27 cellular contexts compared by ENCODE assay signal in genomic region chr16:9844361-9844760, GRCh38.
DNase-seq lines count a peak whose midpoint lies in the region; ATAC-seq, FAIRE-seq and TF ChIP-seq lines count a peak whose summit lies in the region.
"Had no signal": no experiment of that assay in that cellular context is flagged by ENCODE, and none has a peak within 500 bp of the region (broad histone marks: within the 10 kb centered on the region; RNA-seq: fewer than 3 reads in every experiment).

No MANE protein-coding gene starts in this region.

- CTCF ChIA-PET in H1 (lab: Charles Lee; ENCODE audit: partially characterized antibody), result interaction anchor here (0.6 to 1.2 kb wide), 3 partner anchors 27 to 279 kb away, joined by 3 to 5 read pairs (median 3); no protein-coding TSS in a partner anchor

- H4K91ac ChIP-seq in H1 (replicated peaks; ENCODE audit: insufficient read length, low read length), result no peak overlapping the region

- in situ Hi-C loops in G401 (cut with HindIII; ENCODE audit: low sequenced_read_pairs), result no loop called here
- in situ Hi-C loops in KBM-7 (cut with MboI; ENCODE audit: low pct_unique_long_range_greater_than_20kb, low sequenced_read_pairs), result no loop called here

- H2BK20ac ChIP-seq in H1 (ENCODE audit: low read length), result 0 out of 2 replicates have a peak overlapping the region, but pooled peaks have one; percentile 34

- no peak overlapping the region for H3K4ac ChIP-seq in H1 (replicated peaks; ENCODE audit: insufficient read length, low read depth, low read length)

- no peak for ATAC-seq in GM18511 (IDR thresholded peaks at IDR 0.05; ENCODE audit: unreplicated experiment)
- ATAC-seq: left colon; stimulated activated naive B cell treated with anti-CD40 and anti-IgM and Interleukin-4, amounts not matched to agents 10 μg/mL and 1 μg/mL and 100 μg/mL, for 72 hours had no signal

- no peaks in the 10 kb centered on the region for H4K20me1 ChIP-seq in H1 (replicated peaks in 1 of 2; ENCODE audit: control insufficient read depth in 1 of 2, insufficient read depth in 2 of 2, low read length in 2 of 2)
- no peaks in the 10 kb centered on the region for H4K20me1 ChIP-seq in keratinocyte (ENCODE audit: control insufficient read depth, extremely low read depth, insufficient read depth, low read length)

- no peak overlapping the region for H3K18ac ChIP-seq in H1 (ENCODE audit: extremely low read depth, low read length)

- no peak overlapping the region for H2BK15ac ChIP-seq in H1 (ENCODE audit: low read length)

- dilution Hi-C loops in keratinocyte (cut with MboI; ENCODE audit: extremely low pct_ligation_motif_present, low sequenced_read_pairs), result no loop called here

- H2BK12ac ChIP-seq in H1 (ENCODE audit: low read depth, low read length), result no peak overlapping the region

- DNase-seq in AG09309 (ENCODE audit: low read depth), result peak; percentile 3
- DNase-seq in HCEC 1CT, result peak; percentile 78
- no peak for DNase-seq in H1 (ENCODE audit: low read depth in 1 of 2, low spot score in 2 of 2)
- DNase-seq in keratinocyte (ENCODE audit: low read depth, low spot score), result no peak
- no peak for DNase-seq in germinal center (ENCODE audit: low spot score)
- DNase-seq in G401 (ENCODE audit: low spot score), result no peak
- no peak for DNase-seq in KBM-7
- DNase-seq: activated CD4-positive, alpha-beta T cell treated with anti-CD3 and anti-CD28 coated beads, Interleukin-2, amount 10 ng/mL, durations not matched to agents 7 days and 5 days; erythroblast; glutamatergic neuron; Karpas-422; left colon; naive B cell; NCI-H1092 treated with DMSO at 0.1 percent for 48 hours; NCI-H2081; NCI-H524; nucleus accumbens; SK-N-SH; stimulated activated CD4-positive, alpha-beta T cell treated with anti-CD3 and anti-CD28 coated beads, Interleukin-2, amount 100 ng/mL, for 48 hours; stimulated activated naive B cell treated with anti-CD40 and anti-IgM and Interleukin-4, amounts not matched to agents 10 μg/mL and 1 μg/mL and 100 μg/mL, for 72 hours; WERI-Rb-1 had no signal

- no peak for TF ChIP-seq RAD21 in H1 (IDR thresholded peaks at IDR 0.05 in 1 of 2, conservative IDR thresholded peaks at IDR 0.05 in 1 of 2; ENCODE audit: low read depth in 2 of 2, low read length in 2 of 2)

- H4K8ac ChIP-seq in H1 (ENCODE audit: extremely low read depth, insufficient read depth, low read length), result no peak overlapping the region

- no peak for TF ChIP-seq POLR2A in H1 (IDR thresholded peaks at IDR 0.05; ENCODE audit: control extremely low read depth in 1 of 2, low read depth in 2 of 2, low read length in 2 of 2)

- H3K36me3 ChIP-seq in H1 (ENCODE audit: control insufficient read depth in 2 of 4, insufficient read depth in 4 of 4, low read length in 3 of 4) (no peaks in the 10 kb centered on the region), keratinocyte (ENCODE audit: control insufficient read depth in 2 of 2, extremely low read depth in 1 of 2, insufficient read depth in 2 of 2, low read length in 2 of 2) (no peaks in the 10 kb centered on the region)
- H3K36me3 ChIP-seq: thoracic aorta, WERI-Rb-1 had no signal

- no peak overlapping the region for H4K5ac ChIP-seq in H1 (ENCODE audit: insufficient read length, low read depth, low read length)

- no peak overlapping the region for H3K56ac ChIP-seq in H1 (replicated peaks; ENCODE audit: insufficient read length, low read depth, low read length)

- H3K4me1 ChIP-seq in H1 (replicated peaks in 1 of 4; ENCODE audit: control insufficient read depth in 3 of 4, insufficient read depth in 4 of 4, low read length in 3 of 4) (peaks cover 0 to 5% (median 2%) of the 10 kb centered on the region in 4 experiments; a peak in 2 of 7 replicates), keratinocyte (ENCODE audit: control insufficient read depth, extremely low read depth, insufficient read depth, low read length) (peaks cover 24% of the 10 kb centered on the region)

- H3K14ac ChIP-seq in H1 (ENCODE audit: insufficient read length), result no peak overlapping the region

- no peaks in the 10 kb centered on the region for H3K79me2 ChIP-seq in H1 (ENCODE audit: control insufficient read depth in 1 of 2, insufficient read depth in 2 of 2, low read length in 2 of 2)
- H3K79me2 ChIP-seq in keratinocyte (ENCODE audit: control insufficient read depth, insufficient read depth, low read length), result no peaks in the 10 kb centered on the region

- no peak overlapping the region for H2BK5ac ChIP-seq in H1 (ENCODE audit: low read depth, low read length)

- no peak overlapping the region for H3K4me2 ChIP-seq in H1 (ENCODE audit: insufficient read depth in 1 of 2, low read depth in 2 of 2, low read length in 2 of 2)
- H3K4me2 ChIP-seq in keratinocyte (ENCODE audit: control insufficient read depth, extremely low read depth, insufficient read depth, low read depth, low read length), result no peak overlapping the region
- H3K4me2 ChIP-seq: SK-N-SH, smooth muscle cell had no signal

- H3K9me3 ChIP-seq in H1 (ENCODE audit: insufficient read depth in 2 of 2, low read depth in 1 of 2, low read length in 1 of 2), result no peaks in the 10 kb centered on the region
- no peaks in the 10 kb centered on the region for H3K9me3 ChIP-seq in keratinocyte (ENCODE audit: control insufficient read depth, low read depth, low read length)
- H3K9me3 ChIP-seq: SK-N-SH, thoracic aorta had no signal

- H3K4me3 ChIP-seq in AG09309 (ENCODE audit: control insufficient read depth, low read depth, low read length), result no peak overlapping the region
- no peak overlapping the region for H3K4me3 ChIP-seq in H1 (ENCODE audit: extremely low read depth in 1 of 4, insufficient read depth in 2 of 4, low read depth in 3 of 4, low read length in 4 of 4)
- H3K4me3 ChIP-seq in keratinocyte (ENCODE audit: control insufficient read depth in 2 of 3, extremely low read depth in 1 of 3, insufficient read depth in 2 of 3, low read depth in 1 of 3, low read length in 3 of 3), result no peak overlapping the region
- H3K4me3 ChIP-seq: smooth muscle cell, thoracic aorta had no signal

- FAIRE-seq in H1 (lab: Jason Lieb, UNC) (no peak), keratinocyte (lab: Jason Lieb, UNC) (peak; percentile 66)
- FAIRE-seq: G401.6, RCC 7860 had no signal

- H3K79me1 ChIP-seq in H1 (ENCODE audit: low read depth, low read length), result no peaks in the 10 kb centered on the region

- H3K27ac ChIP-seq in H1 (ENCODE audit: low read depth, low read length) (no peak overlapping the region), keratinocyte (ENCODE audit: control insufficient read depth, insufficient read depth, low read length) (no peak overlapping the region)
- H3K27ac ChIP-seq: C4-2B, thoracic aorta, WERI-Rb-1 had no signal

- H2AFZ ChIP-seq in H1 (ENCODE audit: low read length), result no peak overlapping the region
- no peak overlapping the region for H2AFZ ChIP-seq in keratinocyte (ENCODE audit: control insufficient read depth, low read length)

- H2AK5ac ChIP-seq in H1 (ENCODE audit: low read depth, low read length), result no peak overlapping the region

- H3K9ac ChIP-seq in H1 (replicated peaks in 1 of 4; ENCODE audit: extremely low read depth in 1 of 4, low read depth in 3 of 4, low read length in 3 of 4) (no peak overlapping the region), keratinocyte (ENCODE audit: control insufficient read depth, extremely low read depth, insufficient read depth, low read length) (no peak overlapping the region)
- H3K9ac ChIP-seq: SK-N-SH had no signal

- H3K23me2 ChIP-seq in H1 (ENCODE audit: low read depth, low read length), result no peaks in the 10 kb centered on the region

- POLR2A ChIA-PET in H1 (lab: Charles Lee; ENCODE audit: partially characterized antibody), result no interaction called here

- H3K23ac ChIP-seq in H1 (ENCODE audit: insufficient read length), result no peak overlapping the region

- no peaks in the 10 kb centered on the region for H3K9me1 ChIP-seq in keratinocyte (ENCODE audit: control insufficient read depth, extremely low read depth, insufficient read depth, low read length)

- no peak overlapping the region for H2BK120ac ChIP-seq in H1 (replicated peaks; ENCODE audit: low read depth, low read length)

- 82% methylated on average over 6 of the region's 6 CpGs; no CpG with 5 or more reads in 1 of the 2 experiments for WGBS in H1 (ENCODE audit: extremely low coverage in 1 of 2, insufficient coverage in 1 of 2, insufficient read length in 1 of 2, insufficient replicate concordance in 2 of 2, low coverage in 1 of 2, low lambda C conversion rate in 2 of 2, missing lambda C conversion rate in 1 of 2), 2 experiments

- TF ChIP-seq EP300 in H1 (IDR thresholded peaks at IDR 0.05; ENCODE audit: borderline replicate concordance in 1 of 2, low read depth in 2 of 2, low read length in 2 of 2), result no peak

- no peak for TF ChIP-seq CTCF in AG09309 (IDR thresholded peaks at IDR 0.05; ENCODE audit: control insufficient read depth, insufficient read depth, low read depth, low read length, missing control alignments)
- TF ChIP-seq CTCF in H1 (IDR thresholded peaks at IDR 0.05; ENCODE audit: control extremely low read depth in 1 of 3, insufficient read depth in 1 of 3, low read depth in 1 of 3, low read length in 3 of 3), result no peak
- TF ChIP-seq CTCF in keratinocyte (optimal IDR thresholded peaks at IDR 0.05 in 1 of 3, IDR thresholded peaks at IDR 0.05 in 1 of 3, conservative IDR thresholded peaks at IDR 0.05 in 1 of 3; ENCODE audit: extremely low read depth in 1 of 3, insufficient read depth in 2 of 3, low read length in 3 of 3), result no peak

- H3K27me3 ChIP-seq in H1 (replicated peaks in 1 of 4; ENCODE audit: control insufficient read depth in 3 of 4, extremely low read depth in 1 of 4, insufficient read depth in 3 of 4, low read length in 3 of 4), result no peaks in the 10 kb centered on the region
- no peaks in the 10 kb centered on the region for H3K27me3 ChIP-seq in keratinocyte (ENCODE audit: control insufficient read depth, extremely low read depth, insufficient read depth, low read length)

TF ChIP-seq in H1, 55 proteins besides CTCF, POLR2A, EP300 and RAD21:
- TF ChIP-seq CHD2 (IDR thresholded peaks at IDR 0.05; ENCODE audit: low read length) (no peak), TBP (IDR thresholded peaks at IDR 0.05; ENCODE audit: low read depth, low read length) (no peak), ATF3 (IDR thresholded peaks at IDR 0.05; ENCODE audit: insufficient read depth, low read depth, low read length) (no peak), SIRT6 (IDR thresholded peaks at IDR 0.05; ENCODE audit: low read length) (no peak), TAF1 (IDR thresholded peaks at IDR 0.05; ENCODE audit: low read depth, low read length) (no peak), BRCA1 (IDR thresholded peaks at IDR 0.05; ENCODE audit: low read depth, low read length) (no peak), SIN3A (conservative IDR thresholded peaks at IDR 0.05 in 1 of 2, IDR thresholded peaks at IDR 0.05 in 1 of 2; ENCODE audit: low read depth in 1 of 2, low read length in 2 of 2) (no peak), SIX5 (IDR thresholded peaks at IDR 0.05; ENCODE audit: low read depth, low read length) (no peak)

Comparison
In these comparisons a context has a peak if more than half of its experiments do, and no peak if none do; other contexts are left out.
1. DNase-seq: peak in AG09309 (single experiment) and HCEC 1CT (single experiment); none in H1 (0 of 2), keratinocyte (single experiment), germinal center (single experiment), G401 (single experiment) and KBM-7 (single experiment).